In the genomic region with DNA sequence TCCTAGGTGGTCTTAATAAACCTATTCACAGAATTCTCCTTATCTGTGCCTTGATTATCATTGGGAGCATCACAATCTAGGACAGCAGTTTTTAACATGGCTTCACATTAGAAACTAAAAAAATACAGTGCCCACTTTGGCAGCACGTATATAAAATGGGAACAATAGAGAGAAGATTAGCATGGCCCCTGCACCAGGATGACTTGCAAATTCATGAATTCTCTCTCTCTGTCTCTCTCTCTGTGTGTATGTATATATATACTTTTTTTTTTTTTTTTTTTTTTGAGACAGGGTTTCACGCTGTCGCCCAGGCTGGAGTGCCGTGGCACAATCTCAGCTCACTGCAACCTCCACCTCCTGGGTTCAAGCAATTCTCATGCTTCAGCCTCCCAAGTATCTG, we compare ENCODE assay signal across 27 cellular contexts. TPM values are rescaled to one million over a fixed set of nuclear protein-coding genes. Genes with fewer than 3 reads are reported as not detected.
A peak's percentile ranks its signal among the peaks of the same experiment; 100 is the strongest.
DNase-seq lines count a peak whose midpoint lies in the region; ATAC-seq, FAIRE-seq and TF ChIP-seq lines count a peak whose summit lies in the region.
"Had no signal": no experiment of that assay in that cellular context is flagged by ENCODE, and none has a peak within 500 bp of the region (broad histone marks: within the 10 kb centered on the region; RNA-seq: fewer than 3 reads in every experiment).

No MANE protein-coding gene starts in this region.

- no peak for TF ChIP-seq POLR2A in HepG2 (IDR thresholded peaks at IDR 0.05; ENCODE audit: insufficient read depth in 1 of 2, low read depth in 2 of 2, low read length in 2 of 2)
- no peak for TF ChIP-seq POLR2A in right lobe of liver (IDR thresholded peaks at IDR 0.05)
- TF ChIP-seq POLR2A in IMR-90 (IDR thresholded peaks at IDR 0.05; ENCODE audit: low read depth, low read length) = no peak
- TF ChIP-seq POLR2A in sigmoid colon (IDR thresholded peaks at IDR 0.05) = no peak

- H3K36me3 ChIP-seq in HepG2 (replicated peaks in 1 of 2; ENCODE audit: control insufficient read depth in 1 of 2, insufficient read depth in 2 of 2, low read length in 2 of 2) = peaks cover 0 to 7% of the 10 kb centered on the region in 2 experiments; a peak in 2 of 5 replicates
- peaks cover 0 to 16% (median 7%) of the 10 kb centered on the region in 4 donors for H3K36me3 ChIP-seq in right lobe of liver
- H3K36me3 ChIP-seq in IMR-90 (ENCODE audit: control insufficient read depth, insufficient read depth, low read length) = peaks cover 13% of the 10 kb centered on the region
- H3K36me3 ChIP-seq in endodermal cell (ENCODE audit: control insufficient read depth, insufficient read depth, low read length) = peaks cover 46% of the 10 kb centered on the region
- H3K36me3 ChIP-seq in sigmoid colon = peaks cover 5 to 51% (median 16%) of the 10 kb centered on the region in 4 donors
- H3K36me3 ChIP-seq: BE2C had no signal

- H3K36me3 Mint-ChIP-seq in endodermal cell (ENCODE audit: low read depth) = peaks cover 15% of the 10 kb centered on the region

- CTCF ChIA-PET in HepG2 (lab: Yijun Ruan, JAX; ENCODE audit: low intra/inter-chr PET ratio, low total read pairs) (no interaction called here), IMR-90 (lab: Yijun Ruan, JAX) (no interaction called here)

- H3K9me3 ChIP-seq in HepG2 (ENCODE audit: low read length) (no peaks in the 10 kb centered on the region), right lobe of liver (no peaks in the 10 kb centered on the region), IMR-90 (ENCODE audit: control insufficient read depth, insufficient read depth, low read length) (no peaks in the 10 kb centered on the region), endodermal cell (ENCODE audit: control insufficient read depth, low read length) (no peaks in the 10 kb centered on the region), sigmoid colon (no peaks in the 10 kb centered on the region)
- H3K9me3 ChIP-seq: BE2C, BLaER1 had no signal

- H3K27me3 Mint-ChIP-seq in endodermal cell (ENCODE audit: insufficient read depth) = no peaks in the 10 kb centered on the region
- H3K27me3 Mint-ChIP-seq: CD4-positive, alpha-beta memory T cell; CD4-positive, CD25-positive, alpha-beta regulatory T cell; CD8-positive, alpha-beta memory T cell had no signal

- no peak for TF ChIP-seq EP300 in HepG2 (IDR thresholded peaks at IDR 0.05; ENCODE audit: low read depth in 2 of 2, low read length in 2 of 2)
- TF ChIP-seq EP300 in HepG2 (CRISPR knock-in tag; IDR thresholded peaks at IDR 0.05; ENCODE audit: borderline replicate concordance) = no peak
- no peak for TF ChIP-seq EP300 in sigmoid colon (IDR thresholded peaks at IDR 0.05)

- no peak for ATAC-seq in HepG2
- ATAC-seq in right lobe of liver = no peak
- no peak for ATAC-seq in IMR-90 (ENCODE audit: low read depth)
- no peak for ATAC-seq in HG03469 (IDR thresholded peaks at IDR 0.05; ENCODE audit: unreplicated experiment)
- ATAC-seq: GM12878 had no signal

- POLR2A ChIA-PET in HepG2 (lab: Yijun Ruan, JAX) (no interaction called here), IMR-90 (lab: Charles Lee; ENCODE audit: unreplicated experiment) (no interaction called here)

- H2AFZ ChIP-seq in HepG2 (ENCODE audit: low read length) = no peak overlapping the region
- no peak overlapping the region for H2AFZ ChIP-seq in IMR-90 (replicated peaks; ENCODE audit: low read length, poor library complexity)

- H3K27me3 ChIP-seq in HepG2 (ENCODE audit: control insufficient read depth in 1 of 2, insufficient read depth in 2 of 2, low read length in 2 of 2) = no peaks in the 10 kb centered on the region
- no peaks in the 10 kb centered on the region for H3K27me3 ChIP-seq in right lobe of liver
- H3K27me3 ChIP-seq in IMR-90 (ENCODE audit: control insufficient read depth, insufficient read depth, low read length) = no peaks in the 10 kb centered on the region
- no peaks in the 10 kb centered on the region for H3K27me3 ChIP-seq in endodermal cell (ENCODE audit: control insufficient read depth, insufficient read depth, low read length, poor library complexity, severe bottlenecking)
- no peaks in the 10 kb centered on the region for H3K27me3 ChIP-seq in sigmoid colon
- H3K27me3 ChIP-seq: BE2C, BLaER1 had no signal

- BruUV-seq in HepG2 (replicated peaks; lab: Mats Ljungman, UMichigan) = no TSS peak
- no TSS peak for BruUV-seq in IMR-90 (replicated peaks; lab: Mats Ljungman, UMichigan)

- no peak overlapping the region for H2BK5ac ChIP-seq in IMR-90 (ENCODE audit: low read depth, low read length, poor library complexity, severe bottlenecking)

- H3K27ac ChIP-seq in HepG2 (ENCODE audit: extremely low read length, insufficient read depth, low read length) (no peak overlapping the region), right lobe of liver (no peak overlapping the region), IMR-90 (ENCODE audit: insufficient read depth, low read length) (no peak overlapping the region), endodermal cell (ENCODE audit: low read depth, low read length) (no peak overlapping the region), sigmoid colon (no peak overlapping the region)
- H3K27ac ChIP-seq: BLaER1 had no signal

- in situ Hi-C loops in HepG2 (cut with HindIII; ENCODE audit: extremely low pct_ligation_motif_present, low pct_unique_long_range_greater_than_20kb) (no loop called here), IMR-90 (cut with MboI; ENCODE audit: low sequenced_read_pairs) (no loop called here)

- intact Hi-C loops in HepG2 (cut with micrococcal nuclease; ENCODE audit: unreplicated experiment) = no loop called here
- intact Hi-C loops in right lobe of liver (cut with DNase I) = no loop called here
- intact Hi-C loops in IMR-90 (cut with micrococcal nuclease) = no loop called here
- intact Hi-C loops in sigmoid colon (cut with DNase I) = no loop called here

- no peak overlapping the region for H3K4ac ChIP-seq in IMR-90 (ENCODE audit: low read depth, low read length)

- H3K9me1 ChIP-seq in IMR-90 (ENCODE audit: insufficient read depth, low read length) = no peaks in the 10 kb centered on the region

- H4K5ac ChIP-seq in IMR-90 (ENCODE audit: low read depth, low read length) = no peak overlapping the region

- no peaks in the 10 kb centered on the region for H3K79me2 ChIP-seq in HepG2 (ENCODE audit: insufficient read depth, low read length)

- TF ChIP-seq CTCF in HepG2 (CRISPR knock-in tag; IDR thresholded peaks at IDR 0.05) (no peak), right lobe of liver (IDR thresholded peaks at IDR 0.05) (no peak), IMR-90 (conservative IDR thresholded peaks at IDR 0.05; ENCODE audit: low read depth, low read length) (no peak), endodermal cell (conservative IDR thresholded peaks at IDR 0.05) (no peak), sigmoid colon (IDR thresholded peaks at IDR 0.05) (no peak)

- H3K4me2 ChIP-seq in HepG2 (ENCODE audit: low read depth, low read length) (no peak overlapping the region), IMR-90 (ENCODE audit: low read depth, low read length) (no peak overlapping the region)
- H3K4me2 ChIP-seq: BLaER1 had no signal

- H2BK15ac ChIP-seq in IMR-90 (ENCODE audit: low read depth, low read length) = no peak overlapping the region

- no peaks in the 10 kb centered on the region for H4K20me1 ChIP-seq in HepG2 (ENCODE audit: insufficient read depth, low read length)
- H4K20me1 ChIP-seq in IMR-90 (ENCODE audit: insufficient read depth, low read length) = no peaks in the 10 kb centered on the region
- H4K20me1 ChIP-seq: BLaER1 had no signal

- H3K14ac ChIP-seq in IMR-90 (replicated peaks; ENCODE audit: low read depth, low read length) = no peak overlapping the region

- no peak overlapping the region for H3K23ac ChIP-seq in IMR-90 (ENCODE audit: low read depth, low read length)

- H2AK9ac ChIP-seq in IMR-90 (replicated peaks; ENCODE audit: low read depth, low read length, poor library complexity) = no peak overlapping the region

- H3K4me3 ChIP-seq in HepG2 (replicated peaks in 1 of 3; ENCODE audit: insufficient read depth in 1 of 3, low read depth in 2 of 3, low read length in 3 of 3) (no peak overlapping the region), right lobe of liver (no peak overlapping the region), IMR-90 (ENCODE audit: insufficient read depth, low read depth, low read length) (no peak overlapping the region), endodermal cell (ENCODE audit: low read length) (no peak overlapping the region), sigmoid colon (no peak overlapping the region)
- H3K4me3 ChIP-seq: BLaER1, GM12878 had no signal

- no peak overlapping the region for H3K18ac ChIP-seq in IMR-90 (ENCODE audit: low read depth, low read length)

- H3K4me3 Mint-ChIP-seq in endodermal cell = no peak overlapping the region
- H3K4me3 Mint-ChIP-seq: CD14-positive monocyte; CD4-positive, alpha-beta memory T cell; CD4-positive, CD25-positive, alpha-beta regulatory T cell; CD8-positive, alpha-beta memory T cell had no signal

- H4K91ac ChIP-seq in IMR-90 (ENCODE audit: insufficient read depth, low read depth, low read length) = no peak overlapping the region

- dilution Hi-C loops in IMR-90 (cut with HindIII; ENCODE audit: low sequenced_read_pairs, unreplicated experiment) = no loop called here

- H3K56ac ChIP-seq in IMR-90 (ENCODE audit: extremely low read depth, insufficient read depth, low read length) = no peak overlapping the region

- peaks cover 0 to 4% of the 10 kb centered on the region in 2 experiments; a peak in 1 of 4 replicates for H3K79me1 ChIP-seq in IMR-90 (ENCODE audit: low read depth in 1 of 2, low read length in 2 of 2)

- no peak overlapping the region for H2BK20ac ChIP-seq in IMR-90 (ENCODE audit: low read depth, low read length)

- no peak for TF ChIP-seq RAD21 in HepG2 (CRISPR knock-in tag; IDR thresholded peaks at IDR 0.05)
- TF ChIP-seq RAD21 in IMR-90 (IDR thresholded peaks at IDR 0.05; ENCODE audit: low read length) = no peak

- DNase-seq in HepG2 (ENCODE audit: low spot score) (no peak), right lobe of liver (no peak), IMR-90 (no peak), endodermal cell (no peak), sigmoid colon (no peak)
- DNase-seq: 8988T; ACHN; BE2C; C1 segment of cervical spinal cord; CD4-positive, alpha-beta memory T cell; CD4-positive, CD25-positive, alpha-beta regulatory T cell; CD8-positive, alpha-beta memory T cell; COR-L47; DMS 273 treated with DMSO at 0.1 percent for 48 hours; DMS153; DMS53; DMS79; DND-41; EL; GDM1 had no signal

- H2AK5ac ChIP-seq in IMR-90 (ENCODE audit: low read depth, low read length) = no peak overlapping the region

- peaks cover 17% of the 10 kb centered on the region for H3K4me1 ChIP-seq in HepG2 (ENCODE audit: insufficient read depth, low read length)
- no peaks in the 10 kb centered on the region for H3K4me1 ChIP-seq in right lobe of liver
- H3K4me1 ChIP-seq in IMR-90 (ENCODE audit: control insufficient read depth, insufficient read depth, low read length) = peaks cover 6% of the 10 kb centered on the region
- no peaks in the 10 kb centered on the region for H3K4me1 ChIP-seq in endodermal cell (ENCODE audit: control insufficient read depth, insufficient read depth, low read length)
- no peaks in the 10 kb centered on the region for H3K4me1 ChIP-seq in sigmoid colon
- H3K4me1 ChIP-seq: BE2C, BLaER1 had no signal

- H3K9me3 Mint-ChIP-seq in endodermal cell = no peaks in the 10 kb centered on the region
- H3K9me3 Mint-ChIP-seq: CD4-positive, alpha-beta memory T cell; CD4-positive, CD25-positive, alpha-beta regulatory T cell; CD8-positive, alpha-beta memory T cell had no signal

- no peak overlapping the region for H4K8ac ChIP-seq in IMR-90 (ENCODE audit: low read depth in 2 of 2, low read length in 2 of 2)

- peaks cover 2% of the 10 kb centered on the region for H3K4me1 Mint-ChIP-seq in endodermal cell
- H3K4me1 Mint-ChIP-seq: CD14-positive monocyte; CD4-positive, alpha-beta memory T cell; CD4-positive, CD25-positive, alpha-beta regulatory T cell; CD8-positive, alpha-beta memory T cell had no signal

- WGBS in HepG2 (ENCODE audit: low lambda C conversion rate) = 99% methylated on average over 4 of the region's 4 CpGs
- WGBS in right lobe of liver (ENCODE audit: insufficient coverage, low coverage, low lambda C conversion rate, missing lambda C conversion rate) = 100% methylated on average over 1 of the region's 4 CpGs
- WGBS in IMR-90 (ENCODE audit: extremely low coverage in 2 of 2, insufficient read length in 1 of 2), 2 experiments = no CpG with 5 or more reads among the region's 4 CpGs
- WGBS in endodermal cell (ENCODE audit: insufficient coverage in 1 of 2, insufficient read length in 1 of 2), 2 experiments = 95 to 96% methylated on average over 3 to 4 of the region's 4 CpGs
- 97 to 99% methylated on average over 4 of the region's 4 CpGs for WGBS in sigmoid colon, 2 donors

- no peak overlapping the region for H2BK120ac ChIP-seq in IMR-90 (ENCODE audit: low read depth, low read length)

- no peak overlapping the region for H3K9ac ChIP-seq in HepG2 (ENCODE audit: insufficient read depth, low read depth, low read length)
- H3K9ac ChIP-seq in IMR-90 (ENCODE audit: low read depth, low read length) = no peak overlapping the region
- H3K9ac ChIP-seq in endodermal cell (ENCODE audit: extremely low read depth, low read length, poor library complexity, severe bottlenecking) = no peak overlapping the region
- H3K9ac ChIP-seq: BLaER1 had no signal

- H3K27ac Mint-ChIP-seq in endodermal cell = peak overlapping the region; percentile 39
- H3K27ac Mint-ChIP-seq: CD4-positive, CD25-positive, alpha-beta regulatory T cell had no signal

- no peak for FAIRE-seq in HepG2 (lab: Jason Lieb, UNC)
- FAIRE-seq: A204.1, GM12878, GM12892, GM18507 had no signal

RNA-seq across cellular contexts. Expression of a gene that starts 6.2 kb away (rescaled TPM):
- total RNA-seq in HepG2 (2016; rRNA removed; fragmentation: Illumina TruSeq; extraction: Trizol) (62.2 and 98.1 TPM in 2 replicates), right lobe of liver (10 to 100 TPM; 12.4 to 18.6 (median 13.0) TPM), IMR-90 (2012; rRNA removed) (60.5 and 80.1 TPM in 2 replicates), endodermal cell (10 to 100 TPM; 45.0 to 48.1 TPM), sigmoid colon (10 to 100 TPM; 25.8 to 37.5 (median 36.1) TPM)
- 12.8 and 14.3 TPM in 2 replicates for total RNA-seq in HepG2 (2016; cell fraction: cytosol; rRNA removed; fragmentation: Illumina TruSeq; extraction: Trizol; ENCODE audit: low read depth)
- 62.7 and 98.4 TPM in 2 replicates for total RNA-seq in HepG2 (2016; cell fraction: insoluble cytoplasmic fraction; rRNA removed; fragmentation: Illumina TruSeq; extraction: Trizol)
- 39.3 and 40.1 TPM in 2 replicates for total RNA-seq in HepG2 (2016; cell fraction: membrane; rRNA removed; fragmentation: Illumina TruSeq; extraction: Trizol)
- 25.9 and 28.7 TPM in 2 replicates for total RNA-seq in HepG2 (2016; cell fraction: nucleus; rRNA removed; fragmentation: Illumina TruSeq; extraction: Trizol)
- polyA plus RNA-seq in HepG2 (2011; rRNA removed) (35.5 and 38.3 TPM in 2 replicates), IMR-90 (2012; rRNA removed) (43.3 and 53.8 TPM in 2 replicates), sigmoid colon (10 to 100 TPM; 31.2 to 31.8 (median 31.7) TPM)
- 30.3 and 33.6 TPM in 2 replicates for polyA plus RNA-seq in HepG2 (2011; cell fraction: cytosol; rRNA removed)
- 15.4 and 17.5 TPM in 2 replicates for polyA plus RNA-seq in HepG2 (2011; cell fraction: nucleus; rRNA removed)
- 26.0 and 27.6 TPM in 2 replicates for polyA plus RNA-seq in HepG2 (2012)
- 6.0 and 6.1 TPM in 2 replicates for polyA plus RNA-seq in HepG2 (2016; cell fraction: cytosol; fragmentation: Illumina TruSeq; extraction: Trizol; ENCODE audit: low read depth)
- 85.3 and 95.4 TPM in 2 replicates for polyA plus RNA-seq in HepG2 (2016; cell fraction: insoluble cytoplasmic fraction; fragmentation: Illumina TruSeq; extraction: Trizol; ENCODE audit: low read depth)
- 21.0 and 21.2 TPM in 2 replicates for polyA plus RNA-seq in HepG2 (2016; cell fraction: membrane; fragmentation: Illumina TruSeq; extraction: Trizol; ENCODE audit: low read depth)
- polyA plus RNA-seq in HepG2 (2016; cell fraction: nucleus; fragmentation: Illumina TruSeq; extraction: Trizol; ENCODE audit: insufficient read depth, low read depth) = 38.0 and 42.7 TPM in 2 replicates
- polyA minus RNA-seq in HepG2 (2011; rRNA and poly(A)+ RNA removed; ENCODE audit: low replicate concordance) = 75.2 and 154 TPM in 2 replicates
- 25.6 and 26.0 TPM in 2 replicates for polyA minus RNA-seq in HepG2 (2011; cell fraction: cytosol; rRNA and poly(A)+ RNA removed)
- 15.5 and 16.3 TPM in 2 replicates for polyA minus RNA-seq in HepG2 (2011; cell fraction: nucleus; rRNA and poly(A)+ RNA removed)
- polyA plus RNA-seq in IMR-90 (2012; cell fraction: cytosol; rRNA removed) = 21.8 and 33.3 TPM in 2 replicates
- 17.4 and 26.8 TPM in 2 replicates for polyA plus RNA-seq in IMR-90 (2012; cell fraction: nucleus; rRNA removed; ENCODE audit: low replicate concordance)
- 49.6 TPM for polyA plus RNA-seq in endodermal cell (2013, experiment 1 of 2)
- 49.6 TPM for polyA plus RNA-seq in endodermal cell (2013, experiment 2 of 2)

RNA-seq across cellular contexts. Expression of a gene that starts 47.9 kb away (rescaled TPM):
- total RNA-seq in HepG2 (2016; rRNA removed; fragmentation: Illumina TruSeq; extraction: Trizol) = 0.38 and 0.46 TPM in 2 replicates
- total RNA-seq in HepG2 (2016; cell fraction: cytosol; rRNA removed; fragmentation: Illumina TruSeq; extraction: Trizol; ENCODE audit: low read depth) = not detected in 2 replicates
- 0.52 and 0.74 TPM in 2 replicates for total RNA-seq in HepG2 (2016; cell fraction: insoluble cytoplasmic fraction; rRNA removed; fragmentation: Illumina TruSeq; extraction: Trizol)
- total RNA-seq in HepG2 (2016; cell fraction: membrane; rRNA removed; fragmentation: Illumina TruSeq; extraction: Trizol) = 0.28 and 0.31 TPM in 2 replicates
- total RNA-seq in HepG2 (2016; cell fraction: nucleus; rRNA removed; fragmentation: Illumina TruSeq; extraction: Trizol) = 0.25 and 0.43 TPM in 2 replicates
- polyA plus RNA-seq in HepG2 (2011; rRNA removed) = 1.2 and 1.5 TPM in 2 replicates
- polyA plus RNA-seq in HepG2 (2011; cell fraction: cytosol; rRNA removed) = 0.77 and 0.78 TPM in 2 replicates
- polyA plus RNA-seq in HepG2 (2011; cell fraction: nucleus; rRNA removed) = 1.5 and 1.7 TPM in 2 replicates
- polyA plus RNA-seq in HepG2 (2012) = 0.43 and 0.49 TPM in 2 replicates
- 0.17 and 0.21 TPM in 2 replicates for polyA plus RNA-seq in HepG2 (2016; cell fraction: cytosol; fragmentation: Illumina TruSeq; extraction: Trizol; ENCODE audit: low read depth)
- 0.22 and 0.42 TPM in 2 replicates for polyA plus RNA-seq in HepG2 (2016; cell fraction: insoluble cytoplasmic fraction; fragmentation: Illumina TruSeq; extraction: Trizol; ENCODE audit: low read depth)
- not detected in 2 replicates for polyA plus RNA-seq in HepG2 (2016; cell fraction: membrane; fragmentation: Illumina TruSeq; extraction: Trizol; ENCODE audit: low read depth)
- polyA plus RNA-seq in HepG2 (2016; cell fraction: nucleus; fragmentation: Illumina TruSeq; extraction: Trizol; ENCODE audit: insufficient read depth, low read depth) = 0.95 and 2.0 TPM in 2 replicates
- 1.1 and 4.7 TPM in 2 replicates for polyA minus RNA-seq in HepG2 (2011; rRNA and poly(A)+ RNA removed; ENCODE audit: low replicate concordance)
- polyA minus RNA-seq in HepG2 (2011; cell fraction: cytosol; rRNA and poly(A)+ RNA removed) = 0.89 and 1.1 TPM in 2 replicates
- 1.4 and 2.4 TPM in 2 replicates for polyA minus RNA-seq in HepG2 (2011; cell fraction: nucleus; rRNA and poly(A)+ RNA removed)
- total RNA-seq in right lobe of liver = 10 to 100 TPM in 1 of 6 experiments, 1 to 10 TPM in 5; 3.3 to 14.3 (median 7.6) TPM
- 3.6 and 4.5 TPM in 2 replicates for total RNA-seq in IMR-90 (2012; rRNA removed)
- polyA plus RNA-seq in IMR-90 (2012; rRNA removed) = 4.9 and 5.0 TPM in 2 replicates
- polyA plus RNA-seq in IMR-90 (2012; cell fraction: cytosol; rRNA removed) = 5.7 and 7.2 TPM in 2 replicates
- 7.4 and 9.4 TPM in 2 replicates for polyA plus RNA-seq in IMR-90 (2012; cell fraction: nucleus; rRNA removed; ENCODE audit: low replicate concordance)
- total RNA-seq in endodermal cell = 1 to 10 TPM; 8.5 to 8.8 TPM
- 4.2 TPM for polyA plus RNA-seq in endodermal cell (2013, experiment 1 of 2)
- 4.6 TPM for polyA plus RNA-seq in endodermal cell (2013, experiment 2 of 2)
- 10 to 100 TPM; 13.7 to 23.5 (median 18.9) TPM for total RNA-seq in sigmoid colon
- 10 to 100 TPM in 2 of 3 donors, 1 to 10 TPM in 1; 9.0 to 32.2 (median 14.8) TPM for polyA plus RNA-seq in sigmoid colon

RNA-seq across cellular contexts. Expression of a gene that starts 51.4 kb away (rescaled TPM):
- total RNA-seq in HepG2 (2016; rRNA removed; fragmentation: Illumina TruSeq; extraction: Trizol) = 16.3 and 19.7 TPM in 2 replicates
- 3.5 and 6.0 TPM in 2 replicates for total RNA-seq in HepG2 (2016; cell fraction: cytosol; rRNA removed; fragmentation: Illumina TruSeq; extraction: Trizol; ENCODE audit: low read depth)
- 15.4 and 19.3 TPM in 2 replicates for total RNA-seq in HepG2 (2016; cell fraction: insoluble cytoplasmic fraction; rRNA removed; fragmentation: Illumina TruSeq; extraction: Trizol)
- 9.4 and 9.7 TPM in 2 replicates for total RNA-seq in HepG2 (2016; cell fraction: membrane; rRNA removed; fragmentation: Illumina TruSeq; extraction: Trizol)
- 10.7 and 14.4 TPM in 2 replicates for total RNA-seq in HepG2 (2016; cell fraction: nucleus; rRNA removed; fragmentation: Illumina TruSeq; extraction: Trizol)
- polyA plus RNA-seq in HepG2 (2011; rRNA removed) = 6.3 and 9.0 TPM in 2 replicates
- 3.5 and 5.7 TPM in 2 replicates for polyA plus RNA-seq in HepG2 (2011; cell fraction: cytosol; rRNA removed)
- 8.7 and 14.1 TPM in 2 replicates for polyA plus RNA-seq in HepG2 (2011; cell fraction: nucleus; rRNA removed)
- polyA plus RNA-seq in HepG2 (2012) = 11.4 and 13.1 TPM in 2 replicates
- 1.6 and 1.8 TPM in 2 replicates for polyA plus RNA-seq in HepG2 (2016; cell fraction: cytosol; fragmentation: Illumina TruSeq; extraction: Trizol; ENCODE audit: low read depth)
- 18.0 and 18.9 TPM in 2 replicates for polyA plus RNA-seq in HepG2 (2016; cell fraction: insoluble cytoplasmic fraction; fragmentation: Illumina TruSeq; extraction: Trizol; ENCODE audit: low read depth)
- 4.6 and 5.0 TPM in 2 replicates for polyA plus RNA-seq in HepG2 (2016; cell fraction: membrane; fragmentation: Illumina TruSeq; extraction: Trizol; ENCODE audit: low read depth)
- 21.7 and 23.0 TPM in 2 replicates for polyA plus RNA-seq in HepG2 (2016; cell fraction: nucleus; fragmentation: Illumina TruSeq; extraction: Trizol; ENCODE audit: insufficient read depth, low read depth)
- 1.8 and 4.2 TPM in 2 replicates for polyA minus RNA-seq in HepG2 (2011; rRNA and poly(A)+ RNA removed; ENCODE audit: low replicate concordance)
- 4.3 and 9.0 TPM in 2 replicates for polyA minus RNA-seq in HepG2 (2011; cell fraction: cytosol; rRNA and poly(A)+ RNA removed)
- 14.3 and 21.3 TPM in 2 replicates for polyA minus RNA-seq in HepG2 (2011; cell fraction: nucleus; rRNA and poly(A)+ RNA removed)
- 10 to 100 TPM; 15.2 to 32.7 (median 19.5) TPM for total RNA-seq in right lobe of liver
- 54.8 and 68.3 TPM in 2 replicates for total RNA-seq in IMR-90 (2012; rRNA removed)
- 22.5 and 28.6 TPM in 2 replicates for polyA plus RNA-seq in IMR-90 (2012; rRNA removed)
- polyA plus RNA-seq in IMR-90 (2012; cell fraction: cytosol; rRNA removed) = 17.3 and 22.0 TPM in 2 replicates
- polyA plus RNA-seq in IMR-90 (2012; cell fraction: nucleus; rRNA removed; ENCODE audit: low replicate concordance) = 23.2 and 62.6 TPM in 2 replicates
- 10 to 100 TPM; 19.5 to 23.3 TPM for total RNA-seq in endodermal cell
- 30.7 TPM for polyA plus RNA-seq in endodermal cell (2013, experiment 1 of 2)
- 31.6 TPM for polyA plus RNA-seq in endodermal cell (2013, experiment 2 of 2)
- 10 to 100 TPM; 54.0 to 63.8 (median 58.8) TPM for total RNA-seq in sigmoid colon
- 10 to 100 TPM; 38.5 to 78.6 (median 46.8) TPM for polyA plus RNA-seq in sigmoid colon
